ENCODE assay signal across 8 cellular contexts in genomic region chr7:100177040-100178001, GRCh38. TPM values are rescaled to one million over a fixed set of nuclear protein-coding genes. Genes with fewer than 3 reads are reported as not detected.
DNase-seq lines count a peak whose midpoint lies in the region; ATAC-seq and TF ChIP-seq lines count a peak whose summit lies in the region.

Gene GPC2, minus strand, starts transcription at chr7:100177381. Its CDS starts 182 bp downstream, at chr7:100177199.
Gene STAG3, plus strand, starts transcription at chr7:100177918. Its CDS starts 2,639 bp downstream, at chr7:100180557.

- 6 to 8% methylated on average over 78 of the region's 78 CpGs for WGBS in esophagus, 2 donors

- H3K27me3 ChIP-seq in esophagus (ENCODE audit: control insufficient read depth in 1 of 2, insufficient read depth in 2 of 2, low read length in 2 of 2) (no peaks in the 10 kb centered on the region), mucosa of stomach (ENCODE audit: control insufficient read depth, insufficient read depth, low read length) (peaks cover 21% of the 10 kb centered on the region)

- peak within 1 kb of the TSS; percentile 56 for H2AFZ ChIP-seq in OCI-LY7 (ENCODE audit: low read length)

- peaks cover 6% of the 10 kb centered on the region; the same call in 1 of the 2 replicates for H3K79me2 ChIP-seq in OCI-LY7 (ENCODE audit: insufficient read depth, low read depth, low read length)

- DNase-seq in DMS 273 treated with DMSO at 0.1 percent for 48 hours (lab: John Stamatoyannopoulos, UW) (peak; percentile 94), HuH-7.5 (ENCODE audit: low spot score) (peak; percentile 96), OCI-LY7 (ENCODE audit: low spot score) (peak; percentile 98), activated T-cell treated with anti-CD3 and anti-CD28 coated beads for 24 hours (ENCODE audit: low read depth) (peak; percentile 97)
- peak; percentile 94 to 96 for DNase-seq in stimulated activated CD8-positive, alpha-beta memory T cell treated with anti-CD3 and anti-CD28 coated beads, Interleukin-4, amount 100 ng/mL, for 4 hours (ENCODE audit: low read depth in 2 of 2, low spot score in 1 of 2)

- H3K9me2 ChIP-seq in OCI-LY7 (ENCODE audit: insufficient read depth, low read length): no peaks in the 10 kb centered on the region

- peak within 1 kb of the TSS; percentile 99 for H3K4me2 ChIP-seq in OCI-LY7 (ENCODE audit: low read length)

- intact Hi-C loops in OCI-LY7 (cut with micrococcal nuclease; ENCODE audit: unreplicated experiment): no loop called here

- H3K9me3 ChIP-seq in OCI-LY7 (ENCODE audit: low read length): no peaks in the 10 kb centered on the region
- peaks cover 4 to 5% of the 10 kb centered on the region in 2 donors for H3K9me3 ChIP-seq in esophagus (ENCODE audit: control insufficient read depth in 2 of 2, insufficient read depth in 1 of 2, low read depth in 1 of 2, low read length in 1 of 2)
- no peaks in the 10 kb centered on the region for H3K9me3 ChIP-seq in mucosa of stomach (ENCODE audit: control insufficient read depth, low read length)

- CTCF ChIA-PET in OCI-LY7 (lab: Charles Lee; ENCODE audit: unreplicated experiment): interaction anchor here (0.6 kb wide), 1 partner anchor 1928 kb away, joined by 3 read pairs; no protein-coding TSS in a partner anchor

- H4K20me1 ChIP-seq in OCI-LY7 (ENCODE audit: insufficient read depth, low read length): no peaks in the 10 kb centered on the region

- peak within 1 kb of the TSS; percentile 43 for H3K9ac ChIP-seq in mucosa of stomach (ENCODE audit: low read length)

- H3K4me1 ChIP-seq in OCI-LY7 (ENCODE audit: insufficient read depth, low read length, poor library complexity, severe bottlenecking) (peaks cover 76% of the 10 kb centered on the region), esophagus (ENCODE audit: control insufficient read depth in 2 of 2, insufficient read depth in 2 of 2, low read length in 1 of 2) (peaks cover 2 to 3% of the 10 kb centered on the region in 2 donors), mucosa of stomach (ENCODE audit: control insufficient read depth, insufficient read depth, low read length) (peaks cover 8% of the 10 kb centered on the region)

- H3K36me3 ChIP-seq in OCI-LY7 (ENCODE audit: insufficient read depth, low read length) (peaks cover 9% of the 10 kb centered on the region; the same call in 1 of the 2 replicates), esophagus (ENCODE audit: control insufficient read depth in 2 of 2, insufficient read depth in 2 of 2, low read length in 1 of 2) (no peaks in the 10 kb centered on the region), mucosa of stomach (ENCODE audit: control insufficient read depth, insufficient read depth, low read length) (no peaks in the 10 kb centered on the region)

- peak within 1 kb of the TSS; percentile 39 for H3K27ac ChIP-seq in OCI-LY7 (ENCODE audit: low read depth, low read length, poor library complexity, severe bottlenecking)
- peak within 1 kb of the TSS in 1 of 2 donors; percentile 34 for H3K27ac ChIP-seq in esophagus (ENCODE audit: low read depth in 2 of 2, low read length in 1 of 2)

- no TSS peak for BruUV-seq in OCI-LY7 (replicated peaks; lab: Mats Ljungman, UMichigan)

- POLR2A ChIA-PET in OCI-LY7 (lab: Charles Lee): interaction anchor here (1.0 to 1.5 kb wide), 4 partner anchors 13 to 41 kb away, joined by 3 to 8 read pairs (median 6); partner anchors contain the start of gene LAMTOR4

- no peak for TF ChIP-seq CTCF in OCI-LY7 (conservative IDR thresholded peaks at IDR 0.05; ENCODE audit: low read length)

- ATAC-seq in GM21528 (IDR thresholded peaks at IDR 0.05; ENCODE audit: low FRiP score, unreplicated experiment): peak; percentile 91

- peak within 1 kb of the TSS; percentile 95 for H3K4me3 ChIP-seq in OCI-LY7 (ENCODE audit: low read depth, low read length, poor library complexity, severe bottlenecking)
- peak within 1 kb of the TSS; percentile 31 to 38 for H3K4me3 ChIP-seq in esophagus (ENCODE audit: low read depth in 1 of 2, low read length in 2 of 2)
- no peak within 1 kb of the TSS for H3K4me3 ChIP-seq in mucosa of stomach (ENCODE audit: low read length)

RNA-seq across cellular contexts. Expression of gene GPC2, which starts in this region (rescaled TPM):
- 20.2 and 33.2 TPM in 2 replicates for total RNA-seq in OCI-LY7 (2014; rRNA removed; shearing (Covaris generic))
- 23.2 and 31.7 TPM in 2 replicates for total RNA-seq in OCI-LY7 (2022)
- 1 to 10 TPM; 1.1 to 2.2 TPM for polyA plus RNA-seq in esophagus

RNA-seq across cellular contexts. Expression of gene STAG3, which starts in this region (rescaled TPM):
- total RNA-seq in OCI-LY7 (2014; rRNA removed; shearing (Covaris generic)): 56.1 and 82.8 TPM in 2 replicates
- 70.2 and 79.2 TPM in 2 replicates for total RNA-seq in OCI-LY7 (2022)
- polyA plus RNA-seq in esophagus: under 1 TPM; 0.25 to 0.73 TPM
